In the genomic region with DNA sequence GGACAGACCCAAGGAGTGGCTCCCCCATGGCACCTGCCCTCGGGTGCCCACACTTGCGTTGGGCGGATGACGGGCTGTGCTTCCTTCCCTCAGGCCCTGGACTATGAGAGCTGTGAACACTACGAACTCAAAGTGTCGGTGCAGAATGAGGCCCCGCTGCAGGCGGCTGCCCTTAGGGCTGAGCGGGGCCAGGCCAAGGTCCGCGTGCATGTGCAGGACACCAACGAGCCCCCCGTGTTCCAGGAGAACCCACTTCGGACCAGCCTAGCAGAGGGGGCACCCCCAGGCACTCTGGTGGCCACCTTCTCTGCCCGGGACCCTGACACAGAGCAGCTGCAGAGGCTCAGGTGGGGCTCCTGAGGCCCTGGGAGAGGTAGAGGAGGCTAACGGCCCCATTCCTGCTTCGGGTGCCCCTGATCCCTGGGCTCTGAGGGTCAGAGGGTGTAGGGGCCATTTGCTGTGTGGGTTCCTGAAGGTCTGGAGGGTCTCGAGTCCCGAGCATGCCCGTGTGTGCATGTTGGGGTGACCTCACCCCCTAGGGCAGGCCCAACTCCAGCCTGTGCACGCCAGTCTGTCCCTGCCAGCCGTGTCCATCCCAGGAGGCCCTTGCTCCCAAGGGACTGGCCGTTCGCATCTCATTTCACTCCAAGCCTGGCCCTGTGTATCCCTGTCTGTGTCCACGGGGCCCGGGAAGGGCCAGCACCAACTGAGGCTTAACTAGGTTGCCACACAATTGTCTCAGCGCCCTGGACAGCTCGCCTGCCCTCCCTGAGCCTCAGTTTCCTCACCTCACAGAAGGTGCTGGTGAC, we compare ENCODE assay signal across 1 cellular context.
TF ChIP-seq lines count a peak whose summit lies in the region.

No MANE protein-coding gene starts in this region.

TF ChIP-seq in H1, 55 proteins besides CTCF, POLR2A, EP300 and RAD21:
- TF ChIP-seq, protein P1, sequence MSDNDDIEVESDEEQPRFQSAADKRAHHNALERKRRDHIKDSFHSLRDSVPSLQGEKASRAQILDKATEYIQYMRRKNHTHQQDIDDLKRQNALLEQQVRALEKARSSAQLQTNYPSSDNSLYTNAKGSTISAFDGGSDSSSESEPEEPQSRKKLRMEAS (IDR thresholded peaks at IDR 0.05) = no peak
TF ChIP-seq in H1: peak in this region for 0.
